ENCODE assay signal across 8 cellular contexts in genomic region chr16:57377080-57377841, GRCh38. TPM values are rescaled to one million over a fixed set of nuclear protein-coding genes. Genes with fewer than 3 reads are reported as not detected.
DNase-seq lines count a peak whose midpoint lies in the region; ATAC-seq and TF ChIP-seq lines count a peak whose summit lies in the region.

No MANE protein-coding gene starts in this region.

- ATAC-seq in GM19372 (IDR thresholded peaks at IDR 0.05; ENCODE audit: low read depth, unreplicated experiment) = peak; percentile 60
- peak; percentile 61 for ATAC-seq in HG03342 (IDR thresholded peaks at IDR 0.05; ENCODE audit: unreplicated experiment)
- no peak for ATAC-seq in heart right ventricle

- no peak for TF ChIP-seq EP300 in ovary (IDR thresholded peaks at IDR 0.05)

- H3K4me1 Mint-ChIP-seq in activated T-helper 2 cell treated with anti-CD3 and anti-CD28 coated beads, Interferon-gamma antibody, Interleukin-2, Interleukin-4, amounts not matched to agents 10 μg/mL and 5 μg/mL and 100 μg/mL, durations not matched to agents 14 hours and 24 hours and 36 hours (ENCODE audit: low read depth) = peaks cover 19% of the 10 kb centered on the region

- H3K4me1 ChIP-seq in heart right ventricle (peaks cover 6 to 82% (median 42%) of the 10 kb centered on the region in 9 donors), ovary (ENCODE audit: insufficient read depth) (peaks cover 2% of the 10 kb centered on the region)

- H3K36me3 ChIP-seq in heart right ventricle (peaks cover 0 to 37% (median 0%) of the 10 kb centered on the region in 9 donors), ovary (no peaks in the 10 kb centered on the region)

- H3K9me3 ChIP-seq in heart right ventricle (no peaks in the 10 kb centered on the region), ovary (no peaks in the 10 kb centered on the region)

- no peak overlapping the region for H3K4me3 Mint-ChIP-seq in activated T-helper 2 cell treated with anti-CD3 and anti-CD28 coated beads, Interferon-gamma antibody, Interleukin-2, Interleukin-4, amounts not matched to agents 10 μg/mL and 5 μg/mL and 100 μg/mL, durations not matched to agents 14 hours and 24 hours and 36 hours (ENCODE audit: low read depth)

- no peak for TF ChIP-seq POLR2A in ovary (IDR thresholded peaks at IDR 0.05)

- intact Hi-C loops in activated T-helper 2 cell treated with anti-CD3 and anti-CD28 coated beads, Interferon-gamma antibody, Interleukin-2, Interleukin-4, amounts not matched to agents 10 μg/mL and 5 μg/mL and 100 μg/mL, durations not matched to agents 14 hours and 24 hours and 36 hours (cut with micrococcal nuclease) = loop anchor here (1.0 to 5.0 kb wide), 2 partner anchors 40 to 77 kb away; no protein-coding TSS in a partner anchor
- intact Hi-C loops in heart right ventricle (cut with DNase I) = no loop called here
- intact Hi-C loops in ovary (cut with DNase I) = no loop called here

- 50 to 57% methylated on average over 5 of the region's 5 CpGs for WGBS in heart right ventricle, 2 donors
- WGBS in ovary, 3 donors = 43 to 60% (median 53%) methylated on average over 5 of the region's 5 CpGs

- H3K4me3 ChIP-seq in heart right ventricle = no peak overlapping the region
- H3K4me3 ChIP-seq in ovary = no peak overlapping the region

- no peaks in the 10 kb centered on the region for H3K27me3 ChIP-seq in heart right ventricle
- H3K27me3 ChIP-seq in ovary = no peaks in the 10 kb centered on the region

- no peaks in the 10 kb centered on the region for H3K9me3 Mint-ChIP-seq in activated T-helper 2 cell treated with anti-CD3 and anti-CD28 coated beads, Interferon-gamma antibody, Interleukin-2, Interleukin-4, amounts not matched to agents 10 μg/mL and 5 μg/mL and 100 μg/mL, durations not matched to agents 14 hours and 24 hours and 36 hours

- no peaks in the 10 kb centered on the region for H3K36me3 Mint-ChIP-seq in activated T-helper 2 cell treated with anti-CD3 and anti-CD28 coated beads, Interferon-gamma antibody, Interleukin-2, Interleukin-4, amounts not matched to agents 10 μg/mL and 5 μg/mL and 100 μg/mL, durations not matched to agents 14 hours and 24 hours and 36 hours (ENCODE audit: low read depth)

- H3K27me3 Mint-ChIP-seq in activated T-helper 2 cell treated with anti-CD3 and anti-CD28 coated beads, Interferon-gamma antibody, Interleukin-2, Interleukin-4, amounts not matched to agents 10 μg/mL and 5 μg/mL and 100 μg/mL, durations not matched to agents 14 hours and 24 hours and 36 hours (ENCODE audit: low read depth) = no peaks in the 10 kb centered on the region

- H3K27ac ChIP-seq in heart right ventricle = peak overlapping the region in 1 of 10 donors; percentile 5
- no peak overlapping the region for H3K27ac ChIP-seq in ovary

- H3K27ac Mint-ChIP-seq in activated T-helper 2 cell treated with anti-CD3 and anti-CD28 coated beads, Interferon-gamma antibody, Interleukin-2, Interleukin-4, amounts not matched to agents 10 μg/mL and 5 μg/mL and 100 μg/mL, durations not matched to agents 14 hours and 24 hours and 36 hours = peak overlapping the region; percentile 68

- peak; percentile 56 for DNase-seq in Daoy (ENCODE audit: low read depth)
- no peak for DNase-seq in activated T-helper 2 cell treated with anti-CD3 and anti-CD28 coated beads, Interferon-gamma antibody, Interleukin-2, Interleukin-4, amounts not matched to agents 10 μg/mL and 5 μg/mL and 100 μg/mL, durations not matched to agents 14 hours and 24 hours and 36 hours (ENCODE audit: low spot score)
- peak; percentile 3 for DNase-seq in stimulated activated CD4-positive, alpha-beta T cell treated with anti-CD3 and anti-CD28 coated beads, Interleukin-12 subunit alpha, Interleukin-12 subunit beta, amount 100 ng/mL, for 4 hours
- no peak for DNase-seq in NCI-H1930 (lab: John Stamatoyannopoulos, UW)
- DNase-seq in heart right ventricle = no peak
- DNase-seq in ovary = no peak

- TF ChIP-seq CTCF in heart right ventricle (IDR thresholded peaks at IDR 0.05) = no peak
- TF ChIP-seq CTCF in ovary (IDR thresholded peaks at IDR 0.05) = no peak

RNA-seq across cellular contexts. Expression of gene CX3CL1, which starts 5.0 kb away (rescaled TPM):
- 1.3 and 2.6 TPM in 2 replicates for total RNA-seq in Daoy (2014; rRNA removed; shearing (Covaris generic))
- not detected in 2 replicates for total RNA-seq in activated T-helper 2 cell treated with anti-CD3 and anti-CD28 coated beads, Interferon-gamma antibody, Interleukin-2, Interleukin-4, amounts not matched to agents 10 μg/mL and 5 μg/mL and 100 μg/mL, durations not matched to agents 14 hours and 24 hours and 36 hours
- total RNA-seq in heart right ventricle (10 to 100 TPM in 9 of 10 donors, 1 to 10 TPM in 1; 7.8 to 46.3 (median 14.5) TPM), ovary (10 to 100 TPM in 2 of 7 donors, 1 to 10 TPM in 5; 2.2 to 12.2 (median 6.6) TPM)
- polyA plus RNA-seq in heart right ventricle (10 to 100 TPM; 15.1 to 19.0 TPM), ovary (1 to 10 TPM; 9.8 to 9.9 TPM)

RNA-seq across cellular contexts. Expression of gene CCL22, which starts 18.7 kb away (rescaled TPM):
- total RNA-seq in Daoy (2014; rRNA removed; shearing (Covaris generic)) = not detected in 2 replicates
- 32.5 and 34.3 TPM in 2 replicates for total RNA-seq in activated T-helper 2 cell treated with anti-CD3 and anti-CD28 coated beads, Interferon-gamma antibody, Interleukin-2, Interleukin-4, amounts not matched to agents 10 μg/mL and 5 μg/mL and 100 μg/mL, durations not matched to agents 14 hours and 24 hours and 36 hours
- total RNA-seq in heart right ventricle = under 1 TPM in 1 of 10 donors, not detected in 9; 0.60 TPM
- under 1 TPM in 1 of 2 donors, not detected in 1; 0.07 TPM for polyA plus RNA-seq in heart right ventricle
- under 1 TPM in 1 of 7 donors, not detected in 6; 0.74 TPM for total RNA-seq in ovary
- under 1 TPM in 1 of 2 donors, not detected in 1; 0.40 TPM for polyA plus RNA-seq in ovary

RNA-seq across cellular contexts. Expression of gene CCL17, which starts 27.3 kb away (rescaled TPM):
- total RNA-seq in Daoy (2014; rRNA removed; shearing (Covaris generic)) = not detected in 2 replicates
- total RNA-seq in activated T-helper 2 cell treated with anti-CD3 and anti-CD28 coated beads, Interferon-gamma antibody, Interleukin-2, Interleukin-4, amounts not matched to agents 10 μg/mL and 5 μg/mL and 100 μg/mL, durations not matched to agents 14 hours and 24 hours and 36 hours = 0.37 and 1.3 TPM in 2 replicates
- total RNA-seq in heart right ventricle = 1 to 10 TPM in 1 of 10 donors, not detected in 9; 1.0 TPM
- polyA plus RNA-seq in heart right ventricle = under 1 TPM in 1 of 2 donors, not detected in 1; 0.35 TPM
- not detected for total RNA-seq in ovary
- polyA plus RNA-seq in ovary = not detected

Comparison
In these comparisons a context has a peak if more than half of its experiments do, and no peak if none do; other contexts are left out.
1. DNase-seq: peak in Daoy (single experiment) and stimulated activated CD4-positive, alpha-beta T cell treated with anti-CD3 and anti-CD28 coated beads, Interleukin-12 subunit alpha, Interleukin-12 subunit beta, amount 100 ng/mL, for 4 hours (single experiment); none in activated T-helper 2 cell treated with anti-CD3 and anti-CD28 coated beads, Interferon-gamma antibody, Interleukin-2, Interleukin-4, amounts not matched to agents 10 μg/mL and 5 μg/mL and 100 μg/mL, durations not matched to agents 14 hours and 24 hours and 36 hours (single experiment), NCI-H1930 (0 of 2), heart right ventricle (0 of 2) and ovary (0 of 5).
2. ATAC-seq: peak in GM19372 (single experiment) and HG03342 (single experiment); none in heart right ventricle (0 of 8).
3. RNA of gene CCL22, which starts 18.7 kb away (total RNA-seq): 32.5 to 34.3 TPM in activated T-helper 2 cell treated with anti-CD3 and anti-CD28 coated beads, Interferon-gamma antibody, Interleukin-2, Interleukin-4, amounts not matched to agents 10 μg/mL and 5 μg/mL and 100 μg/mL, durations not matched to agents 14 hours and 24 hours and 36 hours; 0.60 TPM in heart right ventricle, not detected in Daoy and 0.74 TPM in ovary; every median in the first group is over 10 times any median in the second.